In the genomic region with DNA sequence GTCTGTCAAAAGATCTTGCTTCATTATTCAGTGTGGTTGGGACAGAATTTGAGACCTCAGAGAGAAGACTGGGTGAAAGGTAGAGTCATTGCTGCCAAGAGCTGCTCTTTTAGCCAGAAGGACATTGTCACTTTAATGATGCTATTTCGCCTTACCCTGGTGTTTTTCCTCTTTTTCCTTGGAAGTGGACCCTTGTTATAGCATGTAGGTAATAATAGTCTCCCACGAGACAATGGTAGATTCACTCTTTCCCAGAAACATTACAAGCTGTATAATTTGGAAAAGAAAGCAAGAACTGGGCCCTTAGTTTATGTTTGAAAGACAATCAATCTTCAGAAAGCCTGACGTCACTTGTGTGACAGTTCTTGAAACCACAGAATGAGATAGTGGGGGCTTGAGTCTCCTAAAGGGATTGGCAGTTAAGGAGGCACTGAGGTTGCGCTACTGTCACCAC, we compare ENCODE assay signal across 1 cellular context.
A peak's percentile ranks its signal among the peaks of the same experiment; 100 is the strongest.
TF ChIP-seq lines count a peak whose summit lies in the region.

No MANE protein-coding gene starts in this region.

TF ChIP-seq in K562, 482 proteins besides CTCF, POLR2A, EP300 and RAD21 (continued from another document):
- peak; percentile 89 for TF ChIP-seq PKNOX1 (IDR thresholded peaks at IDR 0.05)
- TF ChIP-seq PBX2 (CRISPR knock-in tag; IDR thresholded peaks at IDR 0.05; ENCODE audit: low read depth), result no peak
- TF ChIP-seq PBX2 (tag; conservative IDR thresholded peaks at IDR 0.05; ENCODE audit: low read depth), result peak; percentile 86
- TF ChIP-seq, protein P1, sequence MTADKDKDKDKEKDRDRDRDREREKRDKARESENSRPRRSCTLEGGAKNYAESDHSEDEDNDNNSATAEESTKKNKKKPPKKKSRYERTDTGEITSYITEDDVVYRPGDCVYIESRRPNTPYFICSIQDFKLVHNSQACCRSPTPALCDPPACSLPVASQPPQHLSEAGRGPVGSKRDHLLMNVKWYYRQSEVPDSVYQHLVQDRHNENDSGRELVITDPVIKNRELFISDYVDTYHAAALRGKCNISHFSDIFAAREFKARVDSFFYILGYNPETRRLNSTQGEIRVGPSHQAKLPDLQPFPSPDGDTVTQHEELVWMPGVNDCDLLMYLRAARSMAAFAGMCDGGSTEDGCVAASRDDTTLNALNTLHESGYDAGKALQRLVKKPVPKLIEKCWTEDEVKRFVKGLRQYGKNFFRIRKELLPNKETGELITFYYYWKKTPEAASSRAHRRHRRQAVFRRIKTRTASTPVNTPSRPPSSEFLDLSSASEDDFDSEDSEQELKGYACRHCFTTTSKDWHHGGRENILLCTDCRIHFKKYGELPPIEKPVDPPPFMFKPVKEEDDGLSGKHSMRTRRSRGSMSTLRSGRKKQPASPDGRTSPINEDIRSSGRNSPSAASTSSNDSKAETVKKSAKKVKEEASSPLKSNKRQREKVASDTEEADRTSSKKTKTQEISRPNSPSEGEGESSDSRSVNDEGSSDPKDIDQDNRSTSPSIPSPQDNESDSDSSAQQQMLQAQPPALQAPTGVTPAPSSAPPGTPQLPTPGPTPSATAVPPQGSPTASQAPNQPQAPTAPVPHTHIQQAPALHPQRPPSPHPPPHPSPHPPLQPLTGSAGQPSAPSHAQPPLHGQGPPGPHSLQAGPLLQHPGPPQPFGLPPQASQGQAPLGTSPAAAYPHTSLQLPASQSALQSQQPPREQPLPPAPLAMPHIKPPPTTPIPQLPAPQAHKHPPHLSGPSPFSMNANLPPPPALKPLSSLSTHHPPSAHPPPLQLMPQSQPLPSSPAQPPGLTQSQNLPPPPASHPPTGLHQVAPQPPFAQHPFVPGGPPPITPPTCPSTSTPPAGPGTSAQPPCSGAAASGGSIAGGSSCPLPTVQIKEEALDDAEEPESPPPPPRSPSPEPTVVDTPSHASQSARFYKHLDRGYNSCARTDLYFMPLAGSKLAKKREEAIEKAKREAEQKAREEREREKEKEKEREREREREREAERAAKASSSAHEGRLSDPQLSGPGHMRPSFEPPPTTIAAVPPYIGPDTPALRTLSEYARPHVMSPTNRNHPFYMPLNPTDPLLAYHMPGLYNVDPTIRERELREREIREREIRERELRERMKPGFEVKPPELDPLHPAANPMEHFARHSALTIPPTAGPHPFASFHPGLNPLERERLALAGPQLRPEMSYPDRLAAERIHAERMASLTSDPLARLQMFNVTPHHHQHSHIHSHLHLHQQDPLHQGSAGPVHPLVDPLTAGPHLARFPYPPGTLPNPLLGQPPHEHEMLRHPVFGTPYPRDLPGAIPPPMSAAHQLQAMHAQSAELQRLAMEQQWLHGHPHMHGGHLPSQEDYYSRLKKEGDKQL (CRISPR knock-in tag; IDR thresholded peaks at IDR 0.05; ENCODE audit: borderline replicate concordance), result no peak
- TF ChIP-seq ZZZ3 (IDR thresholded peaks at IDR 0.05), result no peak
TF ChIP-seq in K562: peak in this region for 9.
